ENCODE assay signal across 24 cellular contexts in genomic region chr2:163697429-163697828, GRCh38. TPM values are rescaled to one million over a fixed set of nuclear protein-coding genes. Genes with fewer than 3 reads are reported as not detected.
"Had no signal": no experiment of that assay in that cellular context is flagged by ENCODE, and none has a peak within 500 bp of the region (broad histone marks: within the 10 kb centered on the region; RNA-seq: fewer than 3 reads in every experiment).

No MANE protein-coding gene starts in this region.

- H3K4me3 ChIP-seq: dorsolateral prefrontal cortex, gastrocnemius medialis, hepatocyte, smooth muscle cell, stomach, thyroid gland had no signal

- H3K27me3 Mint-ChIP-seq: progenitor cell of endocrine pancreas had no signal

- H3K4me2 ChIP-seq: hepatocyte, smooth muscle cell had no signal

- H3K4me3 Mint-ChIP-seq: naive thymus-derived CD4-positive, alpha-beta T cell; nephron; stimulated activated effector memory CD8-positive, alpha-beta T cell treated with anti-CD3 and anti-CD28 coated beads, Interleukin-12 subunit alpha, Interleukin-12 subunit beta, amount 100 ng/mL, for 72 hours; type B pancreatic cell had no signal

- H3K9me3 Mint-ChIP-seq: nephron had no signal

- H3K9ac ChIP-seq: parathyroid adenoma had no signal

- DNase-seq: cerebellar nuclear complex; dorsolateral prefrontal cortex; effector CD4-positive, alpha-beta T cell; foreskin fibroblast; gastrocnemius medialis; head of caudate nucleus; kidney; mesenchymal stem cell; midbrain; naive thymus-derived CD4-positive, alpha-beta T cell; occipital lobe; stimulated activated CD4-positive, alpha-beta T cell treated with anti-CD3 and anti-CD28 coated beads, Interleukin-12 subunit alpha, Interleukin-12 subunit beta, amount 100 ng/mL, for 4 hours; stimulated activated CD4-positive, alpha-beta T cell treated with anti-CD3 and anti-CD28 coated beads, Interleukin-1b, Interleukin-23, amount 100 ng/mL, for 48 hours; stimulated activated CD4-positive, alpha-beta T cell treated with anti-CD3 and anti-CD28 coated beads, Interleukin-4, amount 100 ng/mL, for 24 hours; stimulated activated naive CD4-positive, alpha-beta T cell treated with Interleukin-2 at 50 U/mL for 16 hours; stomach; thyroid gland had no signal

- H3K27ac ChIP-seq: dorsolateral prefrontal cortex, gastrocnemius medialis, hepatocyte, parathyroid adenoma, stomach, thyroid gland had no signal

- H3K27ac Mint-ChIP-seq: naive thymus-derived CD4-positive, alpha-beta T cell; nephron; progenitor cell of endocrine pancreas; stimulated activated effector memory CD8-positive, alpha-beta T cell treated with anti-CD3 and anti-CD28 coated beads, Interleukin-12 subunit alpha, Interleukin-12 subunit beta, amount 100 ng/mL, for 72 hours; type B pancreatic cell had no signal

- H2AFZ ChIP-seq: hepatocyte, parathyroid adenoma had no signal

- H3K36me3 ChIP-seq: gastrocnemius medialis, stomach, thyroid gland had no signal

- H3K4me1 ChIP-seq: parathyroid adenoma, thyroid gland had no signal

- H3K36me3 Mint-ChIP-seq: naive thymus-derived CD4-positive, alpha-beta T cell; stimulated activated effector memory CD8-positive, alpha-beta T cell treated with anti-CD3 and anti-CD28 coated beads, Interleukin-12 subunit alpha, Interleukin-12 subunit beta, amount 100 ng/mL, for 72 hours had no signal

- H3K27me3 ChIP-seq: dorsolateral prefrontal cortex, gastrocnemius medialis, hepatocyte, stomach, thyroid gland had no signal

- H3K79me2 ChIP-seq: parathyroid adenoma had no signal

- H3K9me3 ChIP-seq: gastrocnemius medialis, stomach, thyroid gland had no signal

- H3K4me1 Mint-ChIP-seq: naive thymus-derived CD4-positive, alpha-beta T cell; stimulated activated effector memory CD8-positive, alpha-beta T cell treated with anti-CD3 and anti-CD28 coated beads, Interleukin-12 subunit alpha, Interleukin-12 subunit beta, amount 100 ng/mL, for 72 hours had no signal

RNA-seq across cellular contexts. Expression of gene FIGN, which starts 38.4 kb away (rescaled TPM):
- polyA plus RNA-seq: naive thymus-derived CD4-positive, alpha-beta T cell had no signal
